ENCODE assay signal across 8 cellular contexts in the genomic region with DNA sequence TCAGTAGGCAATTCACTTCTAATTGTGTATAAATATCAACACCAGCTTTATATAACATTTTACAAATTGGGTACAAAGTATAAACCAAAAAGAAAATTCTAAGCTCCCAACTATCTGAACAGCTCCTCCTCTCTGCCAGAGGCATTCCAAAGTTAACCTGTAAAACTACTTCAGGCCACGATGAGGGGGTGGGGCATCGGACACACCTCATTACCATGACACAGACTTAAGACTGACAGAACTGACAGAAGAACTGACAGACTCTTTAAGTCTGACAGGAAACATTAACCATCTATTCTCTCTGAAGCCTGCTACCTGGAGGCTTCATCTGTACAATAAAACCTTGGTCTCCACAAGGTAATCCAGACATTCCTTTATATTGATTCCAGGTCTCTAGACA. TPM values are rescaled to one million over a fixed set of nuclear protein-coding genes. Genes with fewer than 3 reads are reported as not detected.
DNase-seq lines count a peak whose midpoint lies in the region; ATAC-seq lines count a peak whose summit lies in the region.

No MANE protein-coding gene starts in this region.

- no peaks in the 10 kb centered on the region for H3K9me3 Mint-ChIP-seq in T-helper 1 cell treated with Interleukin-12 subunit alpha and Interleukin-12 subunit beta and Interleukin-4 antibody, amounts not matched to agents 30 μg/mL and 1 μg/mL, for 36 hours
- H3K9me3 Mint-ChIP-seq in activated CD4-positive, alpha-beta memory T cell treated with anti-CD3 and anti-CD28 coated beads, Interleukin-2, amount 10 ng/mL, durations not matched to agents 7 days and 5 days, result no peaks in the 10 kb centered on the region
- no peaks in the 10 kb centered on the region for H3K9me3 Mint-ChIP-seq in immature natural killer cell
- no peaks in the 10 kb centered on the region for H3K9me3 Mint-ChIP-seq in stimulated activated naive B cell treated with anti-CD40 and anti-IgM and Interleukin-4, amounts not matched to agents 10 μg/mL and 1 μg/mL and 100 μg/mL, for 72 hours

- no peaks in the 10 kb centered on the region for H3K27me3 Mint-ChIP-seq in T-helper 1 cell treated with Interleukin-12 subunit alpha and Interleukin-12 subunit beta and Interleukin-4 antibody, amounts not matched to agents 30 μg/mL and 1 μg/mL, for 36 hours (ENCODE audit: low read depth)
- H3K27me3 Mint-ChIP-seq in activated CD4-positive, alpha-beta memory T cell treated with anti-CD3 and anti-CD28 coated beads, Interleukin-2, amount 10 ng/mL, durations not matched to agents 7 days and 5 days, result no peaks in the 10 kb centered on the region
- H3K27me3 Mint-ChIP-seq in immature natural killer cell (ENCODE audit: low read depth in 3 of 3), result peaks cover 14 to 49% (median 30%) of the 10 kb centered on the region in 3 donors
- H3K27me3 Mint-ChIP-seq in stimulated activated naive B cell treated with anti-CD40 and anti-IgM and Interleukin-4, amounts not matched to agents 10 μg/mL and 1 μg/mL and 100 μg/mL, for 72 hours, result no peaks in the 10 kb centered on the region

- DNase-seq in T-helper 1 cell (no peak), immature natural killer cell (no peak), left lobe of liver (ENCODE audit: low spot score) (no peak), NCI-H1105 (lab: John Stamatoyannopoulos, UW) (no peak), C1 segment of cervical spinal cord (lab: John Stamatoyannopoulos, UW) (no peak)
- DNase-seq in activated CD4-positive, alpha-beta memory T cell treated with anti-CD3 and anti-CD28 coated beads, Interleukin-2, amount 10 ng/mL, durations not matched to agents 7 days and 5 days, result no peak
- no peak for DNase-seq in stimulated activated naive B cell treated with anti-CD40 and anti-IgM and Interleukin-4, amounts not matched to agents 10 μg/mL and 1 μg/mL and 100 μg/mL, for 72 hours

- CTCF ChIA-PET in activated CD4-positive, alpha-beta memory T cell treated with anti-CD3 and anti-CD28 coated beads, Interleukin-2, amount 10 ng/mL, durations not matched to agents 7 days and 5 days (lab: Charles Lee), result interaction anchor here (1.2 to 1.5 kb wide), 2 partner anchors 10 to 12 kb away, joined by 3 to 5 read pairs; a partner anchor contains a TSS

- H3K36me3 Mint-ChIP-seq in T-helper 1 cell treated with Interleukin-12 subunit alpha and Interleukin-12 subunit beta and Interleukin-4 antibody, amounts not matched to agents 30 μg/mL and 1 μg/mL, for 36 hours (ENCODE audit: low read depth), result peaks cover 18% of the 10 kb centered on the region
- peaks cover 45% of the 10 kb centered on the region for H3K36me3 Mint-ChIP-seq in activated CD4-positive, alpha-beta memory T cell treated with anti-CD3 and anti-CD28 coated beads, Interleukin-2, amount 10 ng/mL, durations not matched to agents 7 days and 5 days (ENCODE audit: low read depth)
- H3K36me3 Mint-ChIP-seq in immature natural killer cell, result peaks cover 8 to 14% (median 12%) of the 10 kb centered on the region in 3 donors
- peaks cover 8 to 16% of the 10 kb centered on the region in 2 donors for H3K36me3 Mint-ChIP-seq in stimulated activated naive B cell treated with anti-CD40 and anti-IgM and Interleukin-4, amounts not matched to agents 10 μg/mL and 1 μg/mL and 100 μg/mL, for 72 hours

- ATAC-seq in stimulated activated naive B cell treated with anti-CD40 and anti-IgM and Interleukin-4, amounts not matched to agents 10 μg/mL and 1 μg/mL and 100 μg/mL, for 72 hours (replicated peaks), result no peak
- no peak for ATAC-seq in left lobe of liver

- peak overlapping the region; percentile 65 for H3K4me3 Mint-ChIP-seq in T-helper 1 cell treated with Interleukin-12 subunit alpha and Interleukin-12 subunit beta and Interleukin-4 antibody, amounts not matched to agents 30 μg/mL and 1 μg/mL, for 36 hours
- peak overlapping the region; percentile 29 for H3K4me3 Mint-ChIP-seq in activated CD4-positive, alpha-beta memory T cell treated with anti-CD3 and anti-CD28 coated beads, Interleukin-2, amount 10 ng/mL, durations not matched to agents 7 days and 5 days
- peak overlapping the region; percentile 51 to 87 (median 82) for H3K4me3 Mint-ChIP-seq in immature natural killer cell
- H3K4me3 Mint-ChIP-seq in stimulated activated naive B cell treated with anti-CD40 and anti-IgM and Interleukin-4, amounts not matched to agents 10 μg/mL and 1 μg/mL and 100 μg/mL, for 72 hours, result no peak overlapping the region

- POLR2A ChIA-PET in activated CD4-positive, alpha-beta memory T cell treated with anti-CD3 and anti-CD28 coated beads, Interleukin-2, amount 10 ng/mL, durations not matched to agents 7 days and 5 days (lab: Charles Lee), result interaction anchor here (0.9 to 4.0 kb wide), 4 partner anchors 9 to 66 kb away, joined by 3 to 41 read pairs (median 10); a partner anchor contains a TSS

- peaks cover 91% of the 10 kb centered on the region for H3K4me1 Mint-ChIP-seq in T-helper 1 cell treated with Interleukin-12 subunit alpha and Interleukin-12 subunit beta and Interleukin-4 antibody, amounts not matched to agents 30 μg/mL and 1 μg/mL, for 36 hours (ENCODE audit: low read depth)
- peaks cover 98% of the 10 kb centered on the region for H3K4me1 Mint-ChIP-seq in activated CD4-positive, alpha-beta memory T cell treated with anti-CD3 and anti-CD28 coated beads, Interleukin-2, amount 10 ng/mL, durations not matched to agents 7 days and 5 days
- peaks cover 97 to 100% of the 10 kb centered on the region in 2 donors for H3K4me1 Mint-ChIP-seq in immature natural killer cell
- H3K4me1 Mint-ChIP-seq in stimulated activated naive B cell treated with anti-CD40 and anti-IgM and Interleukin-4, amounts not matched to agents 10 μg/mL and 1 μg/mL and 100 μg/mL, for 72 hours, result peaks cover 36 to 70% of the 10 kb centered on the region in 2 donors

- peak overlapping the region; percentile 98 for H3K27ac Mint-ChIP-seq in T-helper 1 cell treated with Interleukin-12 subunit alpha and Interleukin-12 subunit beta and Interleukin-4 antibody, amounts not matched to agents 30 μg/mL and 1 μg/mL, for 36 hours
- peak overlapping the region; percentile 92 for H3K27ac Mint-ChIP-seq in activated CD4-positive, alpha-beta memory T cell treated with anti-CD3 and anti-CD28 coated beads, Interleukin-2, amount 10 ng/mL, durations not matched to agents 7 days and 5 days
- peak overlapping the region; percentile 97 to 100 (median 98) for H3K27ac Mint-ChIP-seq in immature natural killer cell
- H3K27ac Mint-ChIP-seq in stimulated activated naive B cell treated with anti-CD40 and anti-IgM and Interleukin-4, amounts not matched to agents 10 μg/mL and 1 μg/mL and 100 μg/mL, for 72 hours, result peak overlapping the region; percentile 63

RNA-seq across cellular contexts. Expression of a gene that starts 12.3 kb away (rescaled TPM):
- 100 to 1,000 TPM; 128 to 133 TPM for total RNA-seq in activated CD4-positive, alpha-beta memory T cell treated with anti-CD3 and anti-CD28 coated beads, Interleukin-2, amount 10 ng/mL, durations not matched to agents 7 days and 5 days
- 10 to 100 TPM; 70.1 to 95.7 (median 84.0) TPM for polyA plus RNA-seq in immature natural killer cell
- total RNA-seq in left lobe of liver, result 19.6 TPM

RNA-seq across cellular contexts. Expression of a gene that starts 39.4 kb away (rescaled TPM):
- total RNA-seq in activated CD4-positive, alpha-beta memory T cell treated with anti-CD3 and anti-CD28 coated beads, Interleukin-2, amount 10 ng/mL, durations not matched to agents 7 days and 5 days, result 10 to 100 TPM; 12.2 to 16.1 TPM
- 10 to 100 TPM in 2 of 3 donors, 1 to 10 TPM in 1; 2.8 to 29.8 (median 28.7) TPM for polyA plus RNA-seq in immature natural killer cell
- total RNA-seq in left lobe of liver, result 6.7 TPM

Comparison
In these comparisons a context has a peak if more than half of its experiments do, and no peak if none do; other contexts are left out.
1. H3K4me3 Mint-ChIP-seq: peak in T-helper 1 cell treated with Interleukin-12 subunit alpha and Interleukin-12 subunit beta and Interleukin-4 antibody, amounts not matched to agents 30 μg/mL and 1 μg/mL, for 36 hours (single experiment), activated CD4-positive, alpha-beta memory T cell treated with anti-CD3 and anti-CD28 coated beads, Interleukin-2, amount 10 ng/mL, durations not matched to agents 7 days and 5 days (single experiment) and immature natural killer cell (5 of 5); none in stimulated activated naive B cell treated with anti-CD40 and anti-IgM and Interleukin-4, amounts not matched to agents 10 μg/mL and 1 μg/mL and 100 μg/mL, for 72 hours (0 of 2).
2. Peak in every context shown above with its lines, with median percentiles within 50 percentile points of each other: H3K27ac Mint-ChIP-seq.